ENCODE assay signal across 11 cellular contexts in the genomic region with DNA sequence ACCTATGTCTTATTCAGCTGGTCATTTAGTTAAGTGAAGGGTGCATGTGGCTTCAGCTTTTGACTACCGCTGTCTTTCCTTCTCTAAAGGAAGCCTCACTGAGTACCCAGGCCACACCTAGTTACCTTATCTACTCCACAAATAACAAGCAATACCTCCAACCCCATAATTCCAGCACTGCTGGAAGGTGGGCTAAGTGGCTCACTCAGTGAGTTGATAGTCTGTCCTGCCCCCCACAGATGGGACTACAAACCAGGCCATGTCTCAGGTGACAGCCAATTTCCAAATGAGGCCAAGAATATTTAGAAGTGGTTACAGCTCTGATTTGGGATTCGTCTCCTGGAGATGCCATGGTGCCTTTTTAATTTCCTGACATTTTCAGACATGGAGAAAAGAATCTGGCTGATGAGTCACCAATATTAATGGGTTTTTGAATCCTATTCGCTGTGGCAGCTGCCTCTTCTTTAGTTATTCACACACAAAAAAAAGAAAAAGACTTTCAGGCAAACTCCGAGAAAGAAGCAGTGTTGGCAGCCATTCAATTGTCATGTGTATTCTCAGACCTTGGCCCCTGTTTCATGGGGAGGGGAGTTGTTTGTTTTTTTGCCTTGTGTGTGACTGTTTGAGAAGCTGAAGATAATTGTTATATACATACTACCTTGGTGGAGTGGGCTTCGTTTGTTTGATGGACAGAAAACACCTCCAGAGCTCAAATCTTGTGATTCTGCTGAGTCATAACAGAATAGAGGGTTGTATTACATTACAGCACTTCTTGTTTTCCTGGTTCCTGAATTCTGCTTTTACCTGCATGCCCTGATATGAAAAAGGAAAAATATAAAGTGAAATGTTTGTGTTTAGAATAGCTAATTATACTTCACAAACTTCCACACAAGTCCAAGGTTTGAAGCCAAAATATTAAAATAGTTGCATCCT.
A peak's percentile ranks its signal among the peaks of the same experiment; 100 is the strongest.
DNase-seq lines count a peak whose midpoint lies in the region; ATAC-seq and TF ChIP-seq lines count a peak whose summit lies in the region.
"Had no signal": no experiment of that assay in that cellular context is flagged by ENCODE, and none has a peak within 500 bp of the region (broad histone marks: within the 10 kb centered on the region; RNA-seq: fewer than 3 reads in every experiment).

No MANE protein-coding gene starts in this region.

- peak overlapping the region; percentile 67 for H3K4me2 ChIP-seq in hepatocyte

- TF ChIP-seq CTCF in A673 (conservative IDR thresholded peaks at IDR 0.05; ENCODE audit: low read depth, low read length) (no peak), hepatocyte (IDR thresholded peaks at IDR 0.05; ENCODE audit: poor library complexity) (no peak), vagina (IDR thresholded peaks at IDR 0.05) (no peak), lower leg skin (IDR thresholded peaks at IDR 0.05) (no peak)

- H3K79me2 ChIP-seq in hepatocyte: no peaks in the 10 kb centered on the region

- intact Hi-C loops in A673 (cut with micrococcal nuclease; ENCODE audit: unreplicated experiment): no loop called here
- intact Hi-C loops in vagina (cut with DNase I): no loop called here
- intact Hi-C loops in lower leg skin (cut with DNase I; ENCODE audit: low total_unique reads): no loop called here

- H4K20me1 ChIP-seq in hepatocyte (ENCODE audit: insufficient read depth, poor library complexity, severe bottlenecking): no peaks in the 10 kb centered on the region

- H3K36me3 ChIP-seq in A673 (ENCODE audit: insufficient read depth, low read length, poor library complexity, severe bottlenecking) (no peaks in the 10 kb centered on the region), hepatocyte (replicated peaks; ENCODE audit: insufficient read depth, low read depth) (no peaks in the 10 kb centered on the region), vagina (no peaks in the 10 kb centered on the region)
- H3K36me3 ChIP-seq: prostate gland had no signal

- H3K9me2 ChIP-seq in hepatocyte (replicated peaks; ENCODE audit: insufficient read depth): no peaks in the 10 kb centered on the region

- peak overlapping the region; percentile 44 for H3K27ac ChIP-seq in A673 (ENCODE audit: low read depth, low read length, poor library complexity, severe bottlenecking)
- H3K27ac ChIP-seq in hepatocyte: peak overlapping the region; percentile 47
- no peak overlapping the region for H3K27ac ChIP-seq in vagina
- H3K27ac ChIP-seq: prostate gland had no signal

- no peaks in the 10 kb centered on the region for H3K27me3 ChIP-seq in A673 (replicated peaks; ENCODE audit: insufficient read depth, low read depth, low read length, poor library complexity)
- H3K27me3 ChIP-seq in hepatocyte: no peaks in the 10 kb centered on the region
- H3K27me3 ChIP-seq in vagina: no peaks in the 10 kb centered on the region

- 45% methylated on average over 5 of the region's 5 CpGs for WGBS in hepatocyte (ENCODE audit: low lambda C conversion rate, missing lambda C conversion rate)
- 32 to 35% methylated on average over 5 of the region's 5 CpGs for WGBS in lower leg skin, 2 donors

- peaks cover 24% of the 10 kb centered on the region for H3K4me1 ChIP-seq in A673 (ENCODE audit: insufficient read depth, low read length, poor library complexity, severe bottlenecking)
- peaks cover 21% of the 10 kb centered on the region for H3K4me1 ChIP-seq in hepatocyte (ENCODE audit: insufficient read depth)
- peaks cover 22% of the 10 kb centered on the region for H3K4me1 ChIP-seq in vagina
- H3K4me1 ChIP-seq: prostate gland had no signal

- DNase-seq in A673 (ENCODE audit: low spot score): peak; percentile 60
- peak; percentile 56 for DNase-seq in M059J (ENCODE audit: low read depth)
- peak; percentile 52 for DNase-seq in RPMI7951 (ENCODE audit: low read depth)
- peak; percentile 28 for DNase-seq in hepatocyte (ENCODE audit: low spot score)
- DNase-seq in vagina (ENCODE audit: extremely low spot score in 2 of 2): no peak
- no peak for DNase-seq in islet precursor cell
- no peak for DNase-seq in lower leg skin (ENCODE audit: low spot score in 2 of 2)
- DNase-seq: activated naive CD4-positive, alpha-beta T cell; Karpas-422 had no signal

- POLR2A ChIA-PET in A673 (lab: Charles Lee; ENCODE audit: low non-redundant PET): interaction anchor here (0.6 kb wide), 1 partner anchor 418 kb away, joined by 11 read pairs; no protein-coding TSS in a partner anchor

- CTCF ChIA-PET in A673 (lab: Charles Lee): interaction anchor here (0.6 kb wide), 1 partner anchor 103 kb away, joined by 6 read pairs; no protein-coding TSS in a partner anchor

- no peak overlapping the region for H2AFZ ChIP-seq in hepatocyte

- H3K4me3 ChIP-seq in A673 (ENCODE audit: low read depth, low read length, poor library complexity, severe bottlenecking) (no peak overlapping the region), hepatocyte (no peak overlapping the region), vagina (no peak overlapping the region), lower leg skin (ENCODE audit: low read depth, poor library complexity, severe bottlenecking) (no peak overlapping the region)
- H3K4me3 ChIP-seq: prostate gland had no signal

- ATAC-seq in HG03439 (IDR thresholded peaks at IDR 0.05; ENCODE audit: unreplicated experiment): no peak

- BruUV-seq in A673 (replicated peaks; lab: Mats Ljungman, UMichigan): no TSS peak

- TF ChIP-seq POLR2A in vagina (IDR thresholded peaks at IDR 0.05): no peak
- no peak for TF ChIP-seq POLR2A in lower leg skin (IDR thresholded peaks at IDR 0.05)

- no peaks in the 10 kb centered on the region for H3K9me3 ChIP-seq in A673 (ENCODE audit: low read depth, low read length, poor library complexity, severe bottlenecking)
- H3K9me3 ChIP-seq in hepatocyte (ENCODE audit: low read depth): no peaks in the 10 kb centered on the region
- H3K9me3 ChIP-seq in vagina: no peaks in the 10 kb centered on the region
- H3K9me3 ChIP-seq: prostate gland had no signal

Comparison
In these comparisons a context has a peak if more than half of its experiments do, and no peak if none do; other contexts are left out.
1. DNase-seq: peak in A673 (single experiment), M059J (single experiment), RPMI7951 (single experiment) and hepatocyte (single experiment); none in vagina (0 of 2), islet precursor cell (single experiment) and lower leg skin (0 of 2).